Comparison of ENCODE assay signal across 15 cellular contexts in the genomic region with DNA sequence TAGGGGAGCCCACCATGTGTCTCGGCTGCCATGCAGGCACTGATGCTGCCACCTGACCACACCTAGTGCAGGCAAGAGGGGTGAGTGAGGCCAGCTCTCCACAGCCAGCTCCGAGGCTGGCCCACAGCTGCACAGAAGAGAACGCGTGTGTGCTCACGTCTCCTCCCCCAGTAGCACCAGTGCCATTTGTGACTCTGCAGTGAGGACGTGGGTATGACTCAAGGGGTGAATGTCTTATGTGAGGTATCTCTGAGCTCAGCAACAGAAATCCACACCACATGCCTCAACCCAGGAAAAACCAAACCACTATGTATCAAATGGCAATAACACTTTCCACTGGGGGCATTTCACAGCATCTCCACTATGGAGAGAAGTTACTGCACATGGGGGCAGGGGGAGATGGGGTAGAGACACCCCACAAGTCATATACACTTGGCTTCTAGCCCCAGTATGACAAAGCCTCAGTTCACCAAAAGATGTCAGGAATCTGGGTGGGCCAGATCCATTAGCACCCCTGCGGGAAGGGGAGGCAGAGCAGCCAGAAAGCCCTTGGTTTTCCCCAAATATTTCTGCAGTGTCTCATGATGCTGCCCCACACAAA.
A peak's percentile ranks its signal among the peaks of the same experiment; 100 is the strongest.
DNase-seq lines count a peak whose midpoint lies in the region; ATAC-seq and TF ChIP-seq lines count a peak whose summit lies in the region.
"Had no signal": no experiment of that assay in that cellular context is flagged by ENCODE, and none has a peak within 500 bp of the region (broad histone marks: within the 10 kb centered on the region; RNA-seq: fewer than 3 reads in every experiment).

No MANE protein-coding gene starts in this region.

- intact Hi-C loops in A673 (cut with micrococcal nuclease; ENCODE audit: unreplicated experiment), result no loop called here

- BruUV-seq in A673 (replicated peaks; lab: Mats Ljungman, UMichigan), result no TSS peak

- no peak for ATAC-seq in omental fat pad (ENCODE audit: low FRiP score)
- ATAC-seq in GM19452 (IDR thresholded peaks at IDR 0.05; ENCODE audit: unreplicated experiment), result no peak
- no peak for ATAC-seq in stimulated activated memory B cell treated with anti-CD40 and anti-IgM and Interleukin-4, amounts not matched to agents 10 μg/mL and 1 μg/mL and 100 μg/mL, for 72 hours
- ATAC-seq: HepG2, T-cell had no signal

- no peak overlapping the region for H3K27ac ChIP-seq in A673 (ENCODE audit: low read depth, low read length, poor library complexity, severe bottlenecking)
- H3K27ac ChIP-seq: epithelial cell of prostate had no signal

- H3K9me3 ChIP-seq in adipocyte (ENCODE audit: control insufficient read depth, low read length), result no peaks in the 10 kb centered on the region
- no peaks in the 10 kb centered on the region for H3K9me3 ChIP-seq in A673 (ENCODE audit: low read depth, low read length, poor library complexity, severe bottlenecking)
- H3K9me3 ChIP-seq: thoracic aorta had no signal

- no peaks in the 10 kb centered on the region for H3K27me3 Mint-ChIP-seq in stimulated activated memory B cell treated with anti-CD40 and anti-IgM and Interleukin-4, amounts not matched to agents 10 μg/mL and 1 μg/mL and 100 μg/mL, for 72 hours
- H3K27me3 Mint-ChIP-seq: T-cell had no signal

- H3K4me1 ChIP-seq in adipocyte (ENCODE audit: control insufficient read depth, insufficient read depth, low read length), result peaks cover 16% of the 10 kb centered on the region
- H3K4me1 ChIP-seq in A673 (ENCODE audit: insufficient read depth, low read length, poor library complexity, severe bottlenecking), result no peaks in the 10 kb centered on the region

- H3K36me3 Mint-ChIP-seq in stimulated activated memory B cell treated with anti-CD40 and anti-IgM and Interleukin-4, amounts not matched to agents 10 μg/mL and 1 μg/mL and 100 μg/mL, for 72 hours, result no peaks in the 10 kb centered on the region

- POLR2A ChIA-PET in A673 (lab: Charles Lee; ENCODE audit: low non-redundant PET), result no interaction called here

- H3K4me1 Mint-ChIP-seq in stimulated activated memory B cell treated with anti-CD40 and anti-IgM and Interleukin-4, amounts not matched to agents 10 μg/mL and 1 μg/mL and 100 μg/mL, for 72 hours, result peaks cover 6% of the 10 kb centered on the region

- H3K4me3 Mint-ChIP-seq in stimulated activated memory B cell treated with anti-CD40 and anti-IgM and Interleukin-4, amounts not matched to agents 10 μg/mL and 1 μg/mL and 100 μg/mL, for 72 hours, result no peak overlapping the region
- H3K4me3 Mint-ChIP-seq: activated naive CD4-positive, alpha-beta T cell treated with anti-CD3 and anti-CD28 coated beads for 36 hours; T-cell had no signal

- H3K9ac ChIP-seq in adipocyte (ENCODE audit: low read length), result no peak overlapping the region

- CTCF ChIA-PET in A673 (lab: Charles Lee), result no interaction called here

- H3K4me3 ChIP-seq in adipocyte (ENCODE audit: low read length), result no peak overlapping the region
- no peak overlapping the region for H3K4me3 ChIP-seq in A673 (ENCODE audit: low read depth, low read length, poor library complexity, severe bottlenecking)
- H3K4me3 ChIP-seq: lung, thoracic aorta had no signal

- H3K27me3 ChIP-seq in adipocyte (replicated peaks; ENCODE audit: control insufficient read depth, insufficient read depth, low read length), result no peaks in the 10 kb centered on the region
- H3K27me3 ChIP-seq in A673 (replicated peaks; ENCODE audit: insufficient read depth, low read depth, low read length, poor library complexity), result no peaks in the 10 kb centered on the region

- H3K36me3 ChIP-seq in adipocyte (ENCODE audit: control insufficient read depth, insufficient read depth, low read length, severe bottlenecking) (peaks cover 14% of the 10 kb centered on the region), A673 (ENCODE audit: insufficient read depth, low read length, poor library complexity, severe bottlenecking) (no peaks in the 10 kb centered on the region)

- H3K9me3 Mint-ChIP-seq in stimulated activated memory B cell treated with anti-CD40 and anti-IgM and Interleukin-4, amounts not matched to agents 10 μg/mL and 1 μg/mL and 100 μg/mL, for 72 hours, result no peaks in the 10 kb centered on the region
- H3K9me3 Mint-ChIP-seq: activated naive CD4-positive, alpha-beta T cell treated with anti-CD3 and anti-CD28 coated beads for 36 hours; T-cell had no signal

- peak; percentile 74 for DNase-seq in A172 (ENCODE audit: low spot score)
- DNase-seq in GM04503 (ENCODE audit: low read depth), result peak; percentile 77
- DNase-seq in adipocyte (ENCODE audit: low read depth), result peak; percentile 57
- DNase-seq in islet precursor cell, result peak; percentile 52
- DNase-seq in omental fat pad (ENCODE audit: low spot score), result no peak
- no peak for DNase-seq in A673 (ENCODE audit: low spot score)
- DNase-seq: activated naive CD4-positive, alpha-beta T cell treated with anti-CD3 and anti-CD28 coated beads for 36 hours; NCI-H446 treated with DMSO at 0.1 percent for 48 hours; T-cell had no signal

- TF ChIP-seq CTCF in omental fat pad (IDR thresholded peaks at IDR 0.05) (no peak), A673 (conservative IDR thresholded peaks at IDR 0.05; ENCODE audit: low read depth, low read length) (no peak)

- no peak overlapping the region for H3K27ac Mint-ChIP-seq in stimulated activated memory B cell treated with anti-CD40 and anti-IgM and Interleukin-4, amounts not matched to agents 10 μg/mL and 1 μg/mL and 100 μg/mL, for 72 hours
- H3K27ac Mint-ChIP-seq: activated naive CD4-positive, alpha-beta T cell treated with anti-CD3 and anti-CD28 coated beads for 36 hours; T-cell had no signal

Comparison
In these comparisons a context has a peak if more than half of its experiments do, and no peak if none do; other contexts are left out.
1. DNase-seq: peak in A172 (single experiment), GM04503 (single experiment), adipocyte (single experiment) and islet precursor cell (single experiment); none in omental fat pad (single experiment) and A673 (single experiment).